In genomic region chr15:92811514-92811913, GRCh38 we compare ENCODE assay signal across 8 cellular contexts.
A peak's percentile ranks its signal among the peaks of the same experiment; 100 is the strongest.
DNase-seq lines count a peak whose midpoint lies in the region; ATAC-seq and TF ChIP-seq lines count a peak whose summit lies in the region.

No MANE protein-coding gene starts in this region.

- H3K36me3 Mint-ChIP-seq in CD4-positive, alpha-beta T cell (ENCODE audit: low read depth) = peaks cover 12% of the 10 kb centered on the region
- no peaks in the 10 kb centered on the region for H3K36me3 Mint-ChIP-seq in activated naive CD8-positive, alpha-beta T cell treated with anti-CD3 and anti-CD28 coated beads, Interleukin-2, amount 50 U/mL, for 24 hours (ENCODE audit: low read depth)

- H3K27me3 ChIP-seq in CD4-positive, alpha-beta T cell (ENCODE audit: control insufficient read depth, insufficient read depth, low read length) = no peaks in the 10 kb centered on the region
- H3K27me3 ChIP-seq in MM.1S (replicated peaks; ENCODE audit: insufficient read depth, low read length) = no peaks in the 10 kb centered on the region
- H3K27me3 ChIP-seq in mesenchymal stem cell (ENCODE audit: control insufficient read depth in 1 of 2, insufficient read depth in 1 of 2, low read length in 2 of 2) = no peaks in the 10 kb centered on the region

- H2BK5ac ChIP-seq in mesenchymal stem cell (ENCODE audit: low read depth, low read length, poor library complexity, severe bottlenecking) = no peak overlapping the region

- H3F3A ChIP-seq in MM.1S (ENCODE audit: insufficient read depth, low read length) = peaks cover 22% of the 10 kb centered on the region

- H2AFZ ChIP-seq in MM.1S (ENCODE audit: low read length) (no peak overlapping the region), mesenchymal stem cell (ENCODE audit: low read depth, low read length) (no peak overlapping the region)

- H2AK5ac ChIP-seq in mesenchymal stem cell (ENCODE audit: low read length, severe bottlenecking) = no peak overlapping the region

- H4K91ac ChIP-seq in mesenchymal stem cell (ENCODE audit: low read length) = no peak overlapping the region

- H3K4me2 ChIP-seq in MM.1S (ENCODE audit: low read depth, low read length) (peak overlapping the region; percentile 94), mesenchymal stem cell (ENCODE audit: low read length, poor library complexity, severe bottlenecking) (peak overlapping the region; percentile 51)

- no peak overlapping the region for H3K4ac ChIP-seq in mesenchymal stem cell (ENCODE audit: low read depth in 1 of 2, low read length in 2 of 2)

- H3K79me1 ChIP-seq in mesenchymal stem cell (replicated peaks; ENCODE audit: low read length, poor library complexity, severe bottlenecking) = peaks cover 8% of the 10 kb centered on the region

- peak overlapping the region; percentile 82 for H3K4me3 Mint-ChIP-seq in CD4-positive, alpha-beta T cell
- peak overlapping the region; percentile 87 for H3K4me3 Mint-ChIP-seq in activated naive CD8-positive, alpha-beta T cell treated with anti-CD3 and anti-CD28 coated beads, Interleukin-2, amount 50 U/mL, for 24 hours

- peak overlapping the region; percentile 100 for H3K27ac Mint-ChIP-seq in CD4-positive, alpha-beta T cell
- H3K27ac Mint-ChIP-seq in activated naive CD8-positive, alpha-beta T cell treated with anti-CD3 and anti-CD28 coated beads, Interleukin-2, amount 50 U/mL, for 24 hours = peak overlapping the region; percentile 99

- H4K8ac ChIP-seq in mesenchymal stem cell (ENCODE audit: low read length) = no peak overlapping the region

- no peaks in the 10 kb centered on the region for H3K27me3 Mint-ChIP-seq in CD4-positive, alpha-beta T cell
- no peaks in the 10 kb centered on the region for H3K27me3 Mint-ChIP-seq in activated naive CD8-positive, alpha-beta T cell treated with anti-CD3 and anti-CD28 coated beads, Interleukin-2, amount 50 U/mL, for 24 hours

- POLR2A ChIA-PET in CD4-positive, alpha-beta T cell (lab: Charles Lee) = interaction anchor here (1.0 to 11.4 kb wide), 9 partner anchors 10 to 106 kb away, joined by 3 to 913 read pairs (median 155); partner anchors contain the start of gene CHD2

- no peak overlapping the region for H2BK120ac ChIP-seq in mesenchymal stem cell (ENCODE audit: low read depth, low read length)

- peaks cover 72% of the 10 kb centered on the region for H3K4me1 Mint-ChIP-seq in CD4-positive, alpha-beta T cell (ENCODE audit: low read depth)
- H3K4me1 Mint-ChIP-seq in activated naive CD8-positive, alpha-beta T cell treated with anti-CD3 and anti-CD28 coated beads, Interleukin-2, amount 50 U/mL, for 24 hours = peaks cover 52% of the 10 kb centered on the region

- H3K9me3 ChIP-seq in CD4-positive, alpha-beta T cell (ENCODE audit: control insufficient read depth, low read length) = no peaks in the 10 kb centered on the region
- H3K9me3 ChIP-seq in MM.1S (replicated peaks; ENCODE audit: insufficient read depth, low read length) = no peaks in the 10 kb centered on the region
- no peaks in the 10 kb centered on the region for H3K9me3 ChIP-seq in mesenchymal stem cell (ENCODE audit: control insufficient read depth, low read length)

- H3K4me3 ChIP-seq in MM.1S (ENCODE audit: low read length) = peak overlapping the region; percentile 69; the same call in 1 of the 2 replicates
- H3K4me3 ChIP-seq in mesenchymal stem cell (ENCODE audit: insufficient read depth in 1 of 2, low read depth in 1 of 2, low read length in 2 of 2) = peak overlapping the region in 1 of 2 experiments; percentile 79

- no peak overlapping the region for H3K23ac ChIP-seq in mesenchymal stem cell (ENCODE audit: low read length in 2 of 2)

- no peaks in the 10 kb centered on the region for H3K9me3 Mint-ChIP-seq in CD4-positive, alpha-beta T cell
- no peaks in the 10 kb centered on the region for H3K9me3 Mint-ChIP-seq in activated naive CD8-positive, alpha-beta T cell treated with anti-CD3 and anti-CD28 coated beads, Interleukin-2, amount 50 U/mL, for 24 hours

- H3K4me1 ChIP-seq in MM.1S (ENCODE audit: low read length) = peaks cover 9% of the 10 kb centered on the region; the same call in 1 of the 2 replicates
- peaks cover 13% of the 10 kb centered on the region for H3K4me1 ChIP-seq in mesenchymal stem cell (ENCODE audit: control insufficient read depth, insufficient read depth, low read depth, low read length)

- H3K9ac ChIP-seq in MM.1S (ENCODE audit: low read length) (peak overlapping the region; percentile 98), mesenchymal stem cell (ENCODE audit: low read length) (peak overlapping the region; percentile 94)

- no peak for ATAC-seq in CD4-positive, alpha-beta T cell (ENCODE audit: poor library complexity)
- ATAC-seq in activated naive CD8-positive, alpha-beta T cell treated with anti-CD3 and anti-CD28 coated beads, Interleukin-2, amount 50 U/mL, for 24 hours = no peak
- ATAC-seq in HG03280 (IDR thresholded peaks at IDR 0.05; ENCODE audit: unreplicated experiment) (no peak), HG03439 (IDR thresholded peaks at IDR 0.05; ENCODE audit: unreplicated experiment) (no peak), GM18909 (IDR thresholded peaks at IDR 0.05; ENCODE audit: poor library complexity, unreplicated experiment) (no peak)

- no peak overlapping the region for H2BK15ac ChIP-seq in mesenchymal stem cell (ENCODE audit: low read depth, poor library complexity, severe bottlenecking)

- TF ChIP-seq CTCF in CD4-positive, alpha-beta T cell (IDR thresholded peaks at IDR 0.05) = no peak
- TF ChIP-seq CTCF in MM.1S (IDR thresholded peaks at IDR 0.05; ENCODE audit: low read length) = no peak

- no peaks in the 10 kb centered on the region for H3K9me2 ChIP-seq in MM.1S (replicated peaks; ENCODE audit: insufficient read depth, low read length)

- peak overlapping the region; percentile 95 for H3K27ac ChIP-seq in CD4-positive, alpha-beta T cell (ENCODE audit: low read depth, low read length)
- H3K27ac ChIP-seq in MM.1S (ENCODE audit: low read length) = peak overlapping the region; percentile 98
- peak overlapping the region; percentile 13 for H3K27ac ChIP-seq in mesenchymal stem cell (ENCODE audit: low read length, poor library complexity, severe bottlenecking)

- DNase-seq in CD4-positive, alpha-beta T cell = peak in 1 of 10 experiments; percentile 9
- DNase-seq in MM.1S (peak; percentile 46), mesenchymal stem cell (no peak), GOT3 (lab: John Stamatoyannopoulos, UW) (no peak)
- DNase-seq in activated naive CD8-positive, alpha-beta T cell treated with anti-CD3 and anti-CD28 coated beads, Interleukin-2, amount 50 U/mL, for 24 hours = no peak

- peaks cover 17% of the 10 kb centered on the region for H3K79me2 ChIP-seq in MM.1S (ENCODE audit: low read length)

- no peak overlapping the region for H3K14ac ChIP-seq in mesenchymal stem cell (ENCODE audit: low read length in 2 of 2)

- intact Hi-C loops in CD4-positive, alpha-beta T cell (cut with DNase I, micrococcal nuclease) = no loop called here

- WGBS in mesenchymal stem cell = 100% methylated on average over 2 of the region's 4 CpGs

- H3K18ac ChIP-seq in mesenchymal stem cell (ENCODE audit: low read depth in 1 of 2, low read length in 2 of 2) = no peak overlapping the region

- no peaks in the 10 kb centered on the region for H3K36me3 ChIP-seq in MM.1S (replicated peaks; ENCODE audit: insufficient read depth, low read length)
- H3K36me3 ChIP-seq in mesenchymal stem cell (ENCODE audit: control insufficient read depth in 1 of 2, insufficient read depth in 2 of 2, low read depth in 1 of 2, low read length in 2 of 2) = no peaks in the 10 kb centered on the region

- no peak overlapping the region for H2BK12ac ChIP-seq in mesenchymal stem cell (ENCODE audit: low read length in 2 of 2)

- H4K20me1 ChIP-seq in MM.1S (ENCODE audit: insufficient read depth, low read length) = no peaks in the 10 kb centered on the region

- CTCF ChIA-PET in CD4-positive, alpha-beta T cell (lab: Charles Lee) = interaction anchor here (0.6 to 5.2 kb wide), 4 partner anchors 12 to 106 kb away, joined by 3 to 80 read pairs (median 4); no protein-coding TSS in a partner anchor

Comparison
In these comparisons a context has a peak if more than half of its experiments do, and no peak if none do; other contexts are left out.
1. H3K27ac ChIP-seq: peak in every context shown above with its lines; median percentile 98 in MM.1S; 95 in CD4-positive, alpha-beta T cell; 13 in mesenchymal stem cell.